In genomic region chr7:50821457-50821977, GRCh38 we compare ENCODE assay signal across 14 cellular contexts. TPM values are rescaled to one million over a fixed set of nuclear protein-coding genes. Genes with fewer than 3 reads are reported as not detected.
A peak's percentile ranks its signal among the peaks of the same experiment; 100 is the strongest.
DNase-seq lines count a peak whose midpoint lies in the region; ATAC-seq, FAIRE-seq and TF ChIP-seq lines count a peak whose summit lies in the region.
"Had no signal": no experiment of that assay in that cellular context is flagged by ENCODE, and none has a peak within 500 bp of the region (broad histone marks: within the 10 kb centered on the region; RNA-seq: fewer than 3 reads in every experiment).

No MANE protein-coding gene starts in this region.

- H3K4me3 ChIP-seq in HepG2 (replicated peaks in 1 of 3; ENCODE audit: insufficient read depth in 1 of 3, low read depth in 2 of 3, low read length in 3 of 3) (no peak overlapping the region), right lobe of liver (no peak overlapping the region), testis (no peak overlapping the region), BE2C (ENCODE audit: low read depth, low read length) (no peak overlapping the region)
- H3K4me3 ChIP-seq: uterus had no signal

- CTCF ChIA-PET in HepG2 (lab: Yijun Ruan, JAX; ENCODE audit: low intra/inter-chr PET ratio, low total read pairs), result no interaction called here

- no peak for TF ChIP-seq RAD21 in HepG2 (CRISPR knock-in tag; IDR thresholded peaks at IDR 0.05)

- H2AFZ ChIP-seq in HepG2 (ENCODE audit: low read length), result peak overlapping the region; percentile 36

- H3K9ac ChIP-seq in HepG2 (ENCODE audit: insufficient read depth, low read depth, low read length), result no peak overlapping the region

- no peaks in the 10 kb centered on the region for H4K20me1 ChIP-seq in HepG2 (ENCODE audit: insufficient read depth, low read length)

- H3K79me2 ChIP-seq in HepG2 (ENCODE audit: insufficient read depth, low read length), result no peaks in the 10 kb centered on the region

- no peaks in the 10 kb centered on the region for H3K36me3 ChIP-seq in HepG2 (replicated peaks in 1 of 2; ENCODE audit: control insufficient read depth in 1 of 2, insufficient read depth in 2 of 2, low read length in 2 of 2)
- H3K36me3 ChIP-seq in right lobe of liver, result no peaks in the 10 kb centered on the region
- no peaks in the 10 kb centered on the region for H3K36me3 ChIP-seq in testis (ENCODE audit: low read depth, missing control alignments)
- no peaks in the 10 kb centered on the region for H3K36me3 ChIP-seq in BE2C
- H3K36me3 ChIP-seq: uterus had no signal

- ATAC-seq in HepG2 (peak; percentile 82), right lobe of liver (no peak), HG02938 (IDR thresholded peaks at IDR 0.05; ENCODE audit: unreplicated experiment) (no peak)

- TF ChIP-seq POLR2A in HepG2 (IDR thresholded peaks at IDR 0.05; ENCODE audit: insufficient read depth in 1 of 2, low read depth in 2 of 2, low read length in 2 of 2) (no peak), right lobe of liver (IDR thresholded peaks at IDR 0.05) (no peak), testis (IDR thresholded peaks at IDR 0.05) (no peak)

- H3K27me3 ChIP-seq in HepG2 (ENCODE audit: control insufficient read depth in 1 of 2, insufficient read depth in 2 of 2, low read length in 2 of 2), result peaks cover 0 to 17% of the 10 kb centered on the region in 2 experiments; a peak in 3 of 5 replicates
- H3K27me3 ChIP-seq in right lobe of liver, result no peaks in the 10 kb centered on the region
- no peaks in the 10 kb centered on the region for H3K27me3 ChIP-seq in testis
- H3K27me3 ChIP-seq in BE2C, result peaks cover 8% of the 10 kb centered on the region
- H3K27me3 ChIP-seq: uterus had no signal

- H3K9me3 ChIP-seq in HepG2 (ENCODE audit: low read length) (no peaks in the 10 kb centered on the region), right lobe of liver (no peaks in the 10 kb centered on the region), testis (no peaks in the 10 kb centered on the region), BE2C (no peaks in the 10 kb centered on the region)
- H3K9me3 ChIP-seq: uterus had no signal

- H3K4me1 ChIP-seq in HepG2 (ENCODE audit: insufficient read depth, low read length) (peaks cover 35% of the 10 kb centered on the region), right lobe of liver (no peaks in the 10 kb centered on the region), testis (no peaks in the 10 kb centered on the region), BE2C (no peaks in the 10 kb centered on the region)
- H3K4me1 ChIP-seq: uterus had no signal

- in situ Hi-C loops in HepG2 (cut with HindIII; ENCODE audit: extremely low pct_ligation_motif_present, low pct_unique_long_range_greater_than_20kb), result no loop called here

- 8% methylated on average over 11 of the region's 11 CpGs for WGBS in HepG2 (ENCODE audit: low lambda C conversion rate)
- WGBS in right lobe of liver (ENCODE audit: insufficient coverage, low coverage, low lambda C conversion rate, missing lambda C conversion rate), result 69% methylated on average over 8 of the region's 11 CpGs
- 63 to 70% methylated on average over 11 of the region's 11 CpGs for WGBS in testis, 2 donors

- intact Hi-C loops in HepG2 (cut with micrococcal nuclease; ENCODE audit: unreplicated experiment) (no loop called here), right lobe of liver (cut with DNase I) (no loop called here), testis (cut with DNase I; ENCODE audit: low total_unique reads) (no loop called here)

- TF ChIP-seq EP300 in HepG2 (IDR thresholded peaks at IDR 0.05; ENCODE audit: low read depth in 2 of 2, low read length in 2 of 2), result peak in 1 of 2 experiments; percentile 38; a peak in 1 of 4 replicates
- no peak for TF ChIP-seq EP300 in HepG2 (CRISPR knock-in tag; IDR thresholded peaks at IDR 0.05; ENCODE audit: borderline replicate concordance)

- POLR2A ChIA-PET in HepG2 (lab: Yijun Ruan, JAX), result no interaction called here

- DNase-seq in HepG2 (ENCODE audit: low spot score) (peak; percentile 56), right lobe of liver (no peak), SHP77 treated with DMSO at 0.1 percent for 48 hours (lab: John Stamatoyannopoulos, UW) (peak; percentile 59), kidney tubule cell (ENCODE audit: low spot score) (peak; percentile 48), putamen (ENCODE audit: low spot score) (no peak), testis (no peak), BE2C (no peak)
- DNase-seq: activated CD4-positive, alpha-beta memory T cell treated with anti-CD3 and anti-CD28 coated beads, Interleukin-2, amount 10 ng/mL, durations not matched to agents 7 days and 5 days; activated naive CD4-positive, alpha-beta T cell; foreskin melanocyte; OCI-M1; uterus had no signal

- H3K27ac ChIP-seq in HepG2 (ENCODE audit: extremely low read length, insufficient read depth, low read length) (no peak overlapping the region), right lobe of liver (no peak overlapping the region), testis (no peak overlapping the region)
- H3K27ac ChIP-seq: uterus had no signal

- peak overlapping the region; percentile 57 for H3K4me2 ChIP-seq in HepG2 (ENCODE audit: low read depth, low read length)

- BruUV-seq in HepG2 (replicated peaks; lab: Mats Ljungman, UMichigan), result no TSS peak

- FAIRE-seq in HepG2 (lab: Jason Lieb, UNC), result no peak
- FAIRE-seq: colon had no signal

- TF ChIP-seq CTCF in HepG2 (CRISPR knock-in tag; IDR thresholded peaks at IDR 0.05) (no peak), right lobe of liver (IDR thresholded peaks at IDR 0.05) (no peak), testis (IDR thresholded peaks at IDR 0.05) (no peak), BE2C (IDR thresholded peaks at IDR 0.05; ENCODE audit: low read depth, low read length) (no peak)

TF ChIP-seq in HepG2, 621 proteins besides CTCF, POLR2A, EP300 and RAD21 (continues in another document):
- TF ChIP-seq NCOA2 (CRISPR knock-in tag; IDR thresholded peaks at IDR 0.05), result no peak
- TF ChIP-seq ZNF441 (CRISPR knock-in tag; IDR thresholded peaks at IDR 0.05; ENCODE audit: borderline replicate concordance), result peak; percentile 36; the same call in 1 of the 2 replicates
- TF ChIP-seq ZNF558 (CRISPR knock-in tag; IDR thresholded peaks at IDR 0.05; ENCODE audit: borderline replicate concordance), result no peak
- TF ChIP-seq MEIS2 (CRISPR knock-in tag; IDR thresholded peaks at IDR 0.05), result 0 out of 2 replicates have a peak, but pooled peaks have one; percentile 42
- no peak for TF ChIP-seq ZNF784 (CRISPR knock-in tag; IDR thresholded peaks at IDR 0.05; ENCODE audit: borderline replicate concordance)
- no peak for TF ChIP-seq MEF2D (CRISPR knock-in tag; IDR thresholded peaks at IDR 0.05)
- peak; percentile 37; the same call in 1 of the 2 replicates for TF ChIP-seq IKZF5 (CRISPR knock-in tag; IDR thresholded peaks at IDR 0.05)
- no peak for TF ChIP-seq SRSF9 (IDR thresholded peaks at IDR 0.05; ENCODE audit: borderline replicate concordance, insufficient read depth, low read depth, low read length, poor library complexity, severe bottlenecking)
- TF ChIP-seq EHMT2 (IDR thresholded peaks at IDR 0.05; ENCODE audit: borderline replicate concordance, low read depth, low read length), result no peak
- TF ChIP-seq ZNF383 (CRISPR knock-in tag; IDR thresholded peaks at IDR 0.05; ENCODE audit: borderline replicate concordance), result no peak
- TF ChIP-seq NKX3-1 (CRISPR knock-in tag; IDR thresholded peaks at IDR 0.05), result no peak
- peak; percentile 58; the same call in 1 of the 2 replicates for TF ChIP-seq KDM2A (CRISPR knock-in tag; IDR thresholded peaks at IDR 0.05; ENCODE audit: borderline replicate concordance, low read depth)

RNA-seq across cellular contexts. Expression of gene GRB10, which starts 38.8 kb away (rescaled TPM):
- total RNA-seq in HepG2 (2016; rRNA removed; fragmentation: Illumina TruSeq; extraction: Trizol) (6.8 and 8.3 TPM in 2 replicates), right lobe of liver (10 to 100 TPM; 24.9 to 55.5 (median 40.0) TPM), testis (10 to 100 TPM; 57.7 to 81.9 TPM)
- 5.3 and 6.7 TPM in 2 replicates for total RNA-seq in HepG2 (2016; cell fraction: cytosol; rRNA removed; fragmentation: Illumina TruSeq; extraction: Trizol; ENCODE audit: low read depth)
- 6.0 and 6.8 TPM in 2 replicates for total RNA-seq in HepG2 (2016; cell fraction: insoluble cytoplasmic fraction; rRNA removed; fragmentation: Illumina TruSeq; extraction: Trizol)
- 5.8 and 7.2 TPM in 2 replicates for total RNA-seq in HepG2 (2016; cell fraction: membrane; rRNA removed; fragmentation: Illumina TruSeq; extraction: Trizol)
- 9.6 and 9.8 TPM in 2 replicates for total RNA-seq in HepG2 (2016; cell fraction: nucleus; rRNA removed; fragmentation: Illumina TruSeq; extraction: Trizol)
- polyA plus RNA-seq in HepG2 (2011; rRNA removed) (4.0 and 5.6 TPM in 2 replicates), testis (ENCODE audit: insufficient read depth, low read depth, low replicate concordance) (54.0 TPM)
- polyA plus RNA-seq in HepG2 (2011; cell fraction: cytosol; rRNA removed), result 3.2 and 4.2 TPM in 2 replicates
- polyA plus RNA-seq in HepG2 (2011; cell fraction: nucleus; rRNA removed), result 10.8 and 14.7 TPM in 2 replicates
- 5.0 and 10.6 TPM in 2 replicates for polyA plus RNA-seq in HepG2 (2012)
- 2.0 and 2.5 TPM in 2 replicates for polyA plus RNA-seq in HepG2 (2016; cell fraction: cytosol; fragmentation: Illumina TruSeq; extraction: Trizol; ENCODE audit: low read depth)
- 5.9 and 7.3 TPM in 2 replicates for polyA plus RNA-seq in HepG2 (2016; cell fraction: insoluble cytoplasmic fraction; fragmentation: Illumina TruSeq; extraction: Trizol; ENCODE audit: low read depth)
- polyA plus RNA-seq in HepG2 (2016; cell fraction: membrane; fragmentation: Illumina TruSeq; extraction: Trizol; ENCODE audit: low read depth), result 3.6 and 4.4 TPM in 2 replicates
- polyA plus RNA-seq in HepG2 (2016; cell fraction: nucleus; fragmentation: Illumina TruSeq; extraction: Trizol; ENCODE audit: insufficient read depth, low read depth), result 13.4 and 14.4 TPM in 2 replicates
- polyA minus RNA-seq in HepG2 (2011; rRNA and poly(A)+ RNA removed; ENCODE audit: low replicate concordance), result 14.7 and 40.4 TPM in 2 replicates
- 7.3 and 9.2 TPM in 2 replicates for polyA minus RNA-seq in HepG2 (2011; cell fraction: cytosol; rRNA and poly(A)+ RNA removed)
- polyA minus RNA-seq in HepG2 (2011; cell fraction: nucleus; rRNA and poly(A)+ RNA removed), result 26.9 and 31.1 TPM in 2 replicates
- polyA plus RNA-seq in BE2C (2012; ENCODE audit: insufficient read depth, insufficient read length, low read depth), result 0.82 TPM

Comparison
In these comparisons a context has a peak if more than half of its experiments do, and no peak if none do; other contexts are left out.
1. DNase-seq: peak in HepG2 (single experiment), SHP77 treated with DMSO at 0.1 percent for 48 hours (single experiment) and kidney tubule cell (single experiment); none in right lobe of liver (0 of 3), putamen (single experiment), testis (single experiment) and BE2C (single experiment).